20 cellular contexts compared by ENCODE assay signal in the genomic region with DNA sequence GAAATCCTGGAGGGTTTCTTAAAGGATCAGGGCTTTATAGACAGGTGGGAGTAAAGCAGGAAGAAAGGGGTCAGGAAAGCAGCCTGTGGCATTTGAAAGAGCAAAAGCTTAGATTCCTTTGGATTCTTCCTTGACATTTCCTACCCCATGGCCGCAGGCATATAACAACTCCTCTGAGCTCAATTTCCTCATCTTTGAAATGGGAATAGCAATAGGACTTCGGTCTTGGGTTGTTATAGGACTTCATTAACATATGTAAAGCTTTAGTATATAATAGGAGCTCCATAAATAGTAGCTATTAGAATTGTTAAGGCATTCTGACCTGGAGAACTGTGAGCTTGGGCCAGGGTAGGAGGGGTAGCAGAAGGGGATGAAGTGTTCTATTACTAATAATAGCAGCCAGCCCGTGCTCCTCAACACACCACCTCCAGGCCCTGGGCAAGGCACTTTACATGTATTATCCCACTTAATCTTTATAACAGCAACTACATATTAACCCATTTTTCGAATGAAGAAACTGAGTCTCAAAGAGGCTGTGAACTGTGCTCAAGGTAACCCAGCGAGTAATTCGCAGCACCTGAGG. TPM values are rescaled to one million over a fixed set of nuclear protein-coding genes. Genes with fewer than 3 reads are reported as not detected.
DNase-seq lines count a peak whose midpoint lies in the region; ATAC-seq and TF ChIP-seq lines count a peak whose summit lies in the region.
"Had no signal": no experiment of that assay in that cellular context is flagged by ENCODE, and none has a peak within 500 bp of the region (broad histone marks: within the 10 kb centered on the region; RNA-seq: fewer than 3 reads in every experiment).

No MANE protein-coding gene starts in this region.

- H3K4me3 ChIP-seq in BLaER1 treated with 17β-estradiol and CSF1 and Interleukin-3, amounts not matched to agents 10 nM and 100 nM = no peak overlapping the region
- H3K4me3 ChIP-seq in HAP-1 (no peak overlapping the region), heart right ventricle (no peak overlapping the region)
- H3K4me3 ChIP-seq: colonic mucosa had no signal

- 63 to 75% methylated on average over 6 of the region's 6 CpGs for WGBS in heart right ventricle, 2 donors

- peak overlapping the region in 1 of 3 experiments; percentile 14 for H3K4me3 Mint-ChIP-seq in nephron
- no peak overlapping the region for H3K4me3 Mint-ChIP-seq in stimulated activated memory B cell treated with anti-CD40 and anti-IgM and Interleukin-4, amounts not matched to agents 10 μg/mL and 1 μg/mL and 100 μg/mL, for 72 hours
- H3K4me3 Mint-ChIP-seq in osteocyte (ENCODE audit: unreplicated experiment) = no peak overlapping the region
- H3K4me3 Mint-ChIP-seq: activated CD8-positive, alpha-beta T cell treated with anti-CD3 and anti-CD28 coated beads, Interleukin-2, amount 10 ng/mL, durations not matched to agents 7 days and 5 days had no signal

- H4K20me1 ChIP-seq in BLaER1 treated with 17β-estradiol and CSF1 and Interleukin-3, amounts not matched to agents 10 nM and 100 nM = peaks cover 0 to 8% (median 0%) of the 10 kb centered on the region in 11 experiments; a peak in 3 of 22 replicates

- H3K4me2 ChIP-seq in BLaER1 treated with 17β-estradiol and CSF1 and Interleukin-3, amounts not matched to agents 10 nM and 100 nM = peak overlapping the region; percentile 53 to 96 (median 90)

- H3K36me3 Mint-ChIP-seq in nephron (ENCODE audit: low read depth) (no peaks in the 10 kb centered on the region), osteocyte (ENCODE audit: unreplicated experiment) (peaks cover 2% of the 10 kb centered on the region)
- no peaks in the 10 kb centered on the region for H3K36me3 Mint-ChIP-seq in stimulated activated memory B cell treated with anti-CD40 and anti-IgM and Interleukin-4, amounts not matched to agents 10 μg/mL and 1 μg/mL and 100 μg/mL, for 72 hours

- no peak for ATAC-seq in heart right ventricle
- ATAC-seq in stimulated activated memory B cell treated with anti-CD40 and anti-IgM and Interleukin-4, amounts not matched to agents 10 μg/mL and 1 μg/mL and 100 μg/mL, for 72 hours = no peak
- ATAC-seq: activated CD8-positive, alpha-beta T cell treated with anti-CD3 and anti-CD28 coated beads, Interleukin-2, amount 10 ng/mL, durations not matched to agents 7 days and 5 days had no signal

- H3K27me3 ChIP-seq in BLaER1 treated with 17β-estradiol and CSF1 and Interleukin-3, amounts not matched to agents 10 nM and 100 nM = no peaks in the 10 kb centered on the region
- no peaks in the 10 kb centered on the region for H3K27me3 ChIP-seq in HAP-1 (ENCODE audit: low read depth)
- no peaks in the 10 kb centered on the region for H3K27me3 ChIP-seq in heart right ventricle
- H3K27me3 ChIP-seq: colonic mucosa had no signal

- H3K9ac ChIP-seq in BLaER1 treated with 17β-estradiol and CSF1 and Interleukin-3, amounts not matched to agents 10 nM and 100 nM = peak overlapping the region in 3 of 11 experiments; percentile 9 to 82 (median 21); a peak in 7 of 22 replicates

- POLR2A ChIA-PET in HEK293T (lab: Yijun Ruan, JAX) = interaction anchor here (1.0 to 1.2 kb wide), 2 partner anchors 11 to 48 kb away, joined by 3 to 6 read pairs; partner anchors contain the start of gene ZFP36L2

- in situ Hi-C loops in HAP-1 (cut with MboI; ENCODE audit: low sequenced_read_pairs) = no loop called here

- TF ChIP-seq CTCF in heart right ventricle (IDR thresholded peaks at IDR 0.05) = no peak
- no peak for TF ChIP-seq CTCF in nephron (IDR thresholded peaks at IDR 0.05; ENCODE audit: unreplicated experiment in 3 of 3)
- no peak for TF ChIP-seq CTCF in osteocyte (IDR thresholded peaks at IDR 0.05)

- H3K9me3 Mint-ChIP-seq in nephron = no peaks in the 10 kb centered on the region
- H3K9me3 Mint-ChIP-seq in stimulated activated memory B cell treated with anti-CD40 and anti-IgM and Interleukin-4, amounts not matched to agents 10 μg/mL and 1 μg/mL and 100 μg/mL, for 72 hours = no peaks in the 10 kb centered on the region
- no peaks in the 10 kb centered on the region for H3K9me3 Mint-ChIP-seq in osteocyte (ENCODE audit: unreplicated experiment)

- H3K9me3 ChIP-seq in BLaER1 treated with 17β-estradiol and CSF1 and Interleukin-3, amounts not matched to agents 10 nM and 100 nM (replicated peaks in 1 of 11) = no peaks in the 10 kb centered on the region
- H3K9me3 ChIP-seq in HAP-1 (no peaks in the 10 kb centered on the region), heart right ventricle (no peaks in the 10 kb centered on the region)
- H3K9me3 ChIP-seq: colonic mucosa had no signal

- H3K36me3 ChIP-seq in BLaER1 treated with 17β-estradiol and CSF1 and Interleukin-3, amounts not matched to agents 10 nM and 100 nM = no peaks in the 10 kb centered on the region
- no peaks in the 10 kb centered on the region for H3K36me3 ChIP-seq in HAP-1 (replicated peaks)
- H3K36me3 ChIP-seq in heart right ventricle = no peaks in the 10 kb centered on the region
- H3K36me3 ChIP-seq: colonic mucosa had no signal

- H3K27me3 Mint-ChIP-seq in nephron (ENCODE audit: low read depth) (peaks cover 3% of the 10 kb centered on the region), osteocyte (ENCODE audit: unreplicated experiment) (no peaks in the 10 kb centered on the region)
- H3K27me3 Mint-ChIP-seq in stimulated activated memory B cell treated with anti-CD40 and anti-IgM and Interleukin-4, amounts not matched to agents 10 μg/mL and 1 μg/mL and 100 μg/mL, for 72 hours = no peaks in the 10 kb centered on the region

- CTCF ChIA-PET in HEK293T (lab: Yijun Ruan, JAX) = interaction anchor here (1.1 kb wide), 1 partner anchor 46 kb away, joined by 3 read pairs; no protein-coding TSS in a partner anchor

- H3K4me1 ChIP-seq in BLaER1 treated with 17β-estradiol and CSF1 and Interleukin-3, amounts not matched to agents 10 nM and 100 nM = peaks cover 82 to 100% (median 95%) of the 10 kb centered on the region in 10 experiments
- H3K4me1 ChIP-seq in HAP-1 (peaks cover 43% of the 10 kb centered on the region), heart right ventricle (peaks cover 14 to 75% (median 46%) of the 10 kb centered on the region in 9 donors)

- H3K27ac ChIP-seq in BLaER1 treated with 17β-estradiol and CSF1 and Interleukin-3, amounts not matched to agents 10 nM and 100 nM = peak overlapping the region in 7 of 11 experiments; percentile 93 to 100 (median 98); a peak in 13 of 22 replicates
- H3K27ac ChIP-seq in heart right ventricle = peak overlapping the region in 7 of 10 donors; percentile 34 to 99 (median 97)
- H3K27ac ChIP-seq: colonic mucosa had no signal

- peak overlapping the region; percentile 77 to 84 (median 82) for H3K27ac Mint-ChIP-seq in nephron
- H3K27ac Mint-ChIP-seq in stimulated activated memory B cell treated with anti-CD40 and anti-IgM and Interleukin-4, amounts not matched to agents 10 μg/mL and 1 μg/mL and 100 μg/mL, for 72 hours = no peak overlapping the region
- H3K27ac Mint-ChIP-seq in osteocyte (ENCODE audit: unreplicated experiment) = no peak overlapping the region
- H3K27ac Mint-ChIP-seq: activated CD8-positive, alpha-beta T cell treated with anti-CD3 and anti-CD28 coated beads, Interleukin-2, amount 10 ng/mL, durations not matched to agents 7 days and 5 days had no signal

- DNase-seq in HAP-1 (ENCODE audit: low spot score in 2 of 2) (peak; percentile 53 to 91), heart right ventricle (no peak), HEK293T (ENCODE audit: extremely low spot score) (no peak), osteocyte (ENCODE audit: extremely low spot score, unreplicated experiment) (no peak)
- no peak for DNase-seq in stimulated activated CD4-positive, alpha-beta T cell treated with anti-CD3 and anti-CD28 coated beads, Interleukin-2, amount 100 ng/mL, for 24 hours
- DNase-seq: activated CD4-positive, CD25-positive, alpha-beta regulatory T cell treated with anti-CD3 and anti-CD28 coated beads, Interleukin-2, amount 50 U/mL, for 72 hours; activated CD8-positive, alpha-beta T cell treated with anti-CD3 and anti-CD28 coated beads, Interleukin-2, amount 10 ng/mL, durations not matched to agents 7 days and 5 days; activated gamma-delta T cell; C1 segment of cervical spinal cord; colonic mucosa; Karpas-422; MV-4-11; NCI-H1694; NCI-H2171 treated with DMSO at 0.1 percent for 48 hours; nucleus accumbens; stimulated activated CD4-positive, alpha-beta T cell treated with anti-CD3 and anti-CD28 coated beads, Interleukin-12 subunit alpha, Interleukin-12 subunit beta, amount 100 ng/mL, for 4 hours; SW 1271 had no signal

- H3K4me1 Mint-ChIP-seq in nephron (peaks cover 55% of the 10 kb centered on the region), osteocyte (ENCODE audit: unreplicated experiment) (peaks cover 36% of the 10 kb centered on the region)
- H3K4me1 Mint-ChIP-seq in stimulated activated memory B cell treated with anti-CD40 and anti-IgM and Interleukin-4, amounts not matched to agents 10 μg/mL and 1 μg/mL and 100 μg/mL, for 72 hours = peaks cover 36% of the 10 kb centered on the region

- intact Hi-C loops in heart right ventricle (cut with DNase I) = loop anchor here in 4 of 10 donors (5.0 to 10.0 kb wide), 4 partner anchors 38 to 61 kb away; no protein-coding TSS in a partner anchor

TF ChIP-seq in HEK293T, 16 proteins besides CTCF, POLR2A, EP300 and RAD21:
- TF ChIP-seq, protein P1, sequence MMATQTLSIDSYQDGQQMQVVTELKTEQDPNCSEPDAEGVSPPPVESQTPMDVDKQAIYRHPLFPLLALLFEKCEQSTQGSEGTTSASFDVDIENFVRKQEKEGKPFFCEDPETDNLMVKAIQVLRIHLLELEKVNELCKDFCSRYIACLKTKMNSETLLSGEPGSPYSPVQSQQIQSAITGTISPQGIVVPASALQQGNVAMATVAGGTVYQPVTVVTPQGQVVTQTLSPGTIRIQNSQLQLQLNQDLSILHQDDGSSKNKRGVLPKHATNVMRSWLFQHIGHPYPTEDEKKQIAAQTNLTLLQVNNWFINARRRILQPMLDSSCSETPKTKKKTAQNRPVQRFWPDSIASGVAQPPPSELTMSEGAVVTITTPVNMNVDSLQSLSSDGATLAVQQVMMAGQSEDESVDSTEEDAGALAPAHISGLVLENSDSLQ (IDR thresholded peaks at IDR 0.05) = no peak
- no peak for TF ChIP-seq L3MBTL2 (conservative IDR thresholded peaks at IDR 0.05)
- no peak for TF ChIP-seq TARDBP (IDR thresholded peaks at IDR 0.05)
- no peak for TF ChIP-seq ARNT (IDR thresholded peaks at IDR 0.05)
- TF ChIP-seq CTBP1 (IDR thresholded peaks at IDR 0.05; ENCODE audit: borderline replicate concordance) = no peak
- no peak for TF ChIP-seq SUZ12 (IDR thresholded peaks at IDR 0.05)
- no peak for TF ChIP-seq ZNF384 (IDR thresholded peaks at IDR 0.05)
- no peak for TF ChIP-seq BHLHE40 (IDR thresholded peaks at IDR 0.05; ENCODE audit: borderline replicate concordance)
- TF ChIP-seq SP1 (IDR thresholded peaks at IDR 0.05) = no peak

RNA-seq across cellular contexts. Expression of gene ZFP36L2, which starts 10.6 kb away (rescaled TPM):
- 10 to 100 TPM; 34.4 to 69.6 (median 42.3) TPM for total RNA-seq in heart right ventricle
- polyA plus RNA-seq in heart right ventricle = 10 to 100 TPM; 26.8 to 53.2 TPM
- total RNA-seq in osteocyte = 87.9 and 88.0 TPM in 2 replicates

Comparison
In these comparisons a context has a peak if more than half of its experiments do, and no peak if none do; other contexts are left out.
1. DNase-seq: peak in HAP-1 (2 of 2); none in heart right ventricle (0 of 2), stimulated activated CD4-positive, alpha-beta T cell treated with anti-CD3 and anti-CD28 coated beads, Interleukin-2, amount 100 ng/mL, for 24 hours (0 of 2), HEK293T (single experiment) and osteocyte (single experiment).
2. H3K27ac Mint-ChIP-seq: peak in nephron (3 of 3); none in stimulated activated memory B cell treated with anti-CD40 and anti-IgM and Interleukin-4, amounts not matched to agents 10 μg/mL and 1 μg/mL and 100 μg/mL, for 72 hours (single experiment) and osteocyte (single experiment).